Comparison of ENCODE assay signal across 8 cellular contexts in the genomic region with DNA sequence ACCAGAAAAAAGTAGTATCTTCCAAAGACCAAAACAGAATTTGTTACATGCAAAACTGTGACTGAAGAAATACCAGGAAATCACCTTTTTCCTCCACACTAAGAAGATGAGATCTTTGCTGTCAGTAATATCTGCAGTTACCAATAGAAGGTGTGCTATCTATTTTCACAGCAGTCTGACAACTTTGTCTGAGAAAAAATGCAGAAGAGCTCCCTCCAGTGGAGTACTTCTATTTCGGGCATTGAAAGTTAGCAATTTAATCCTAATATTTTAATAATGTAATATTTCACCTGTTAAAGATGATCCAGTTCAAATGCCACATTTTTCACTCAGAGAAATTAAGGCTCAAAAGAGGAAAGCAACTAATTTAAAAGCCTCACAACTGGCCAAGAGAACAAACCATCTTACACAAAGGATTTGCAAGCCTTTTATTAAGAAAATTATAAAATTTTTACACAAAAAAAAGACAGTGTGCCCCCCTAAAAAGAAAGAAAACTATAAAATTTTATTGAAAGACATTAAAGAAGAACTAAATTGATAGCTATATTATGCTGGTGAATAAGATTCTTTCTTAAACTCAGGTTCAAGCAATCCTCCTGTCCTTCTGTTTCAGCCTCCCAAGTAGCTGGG. TPM values are rescaled to one million over a fixed set of nuclear protein-coding genes. Genes with fewer than 3 reads are reported as not detected.
A peak's percentile ranks its signal among the peaks of the same experiment; 100 is the strongest.
DNase-seq lines count a peak whose midpoint lies in the region; ATAC-seq, FAIRE-seq and TF ChIP-seq lines count a peak whose summit lies in the region.

No MANE protein-coding gene starts in this region.

- BruUV-seq in Panc1 (replicated peaks; lab: Mats Ljungman, UMichigan) = no TSS peak

- 18 to 39% methylated on average over 1 of the region's 1 CpG for WGBS in thyroid gland, 2 donors

- POLR2A ChIA-PET in AG04449 (lab: Yijun Ruan, JAX) = no interaction called here
- POLR2A ChIA-PET in Panc1 (lab: Charles Lee) = no interaction called here
- POLR2A ChIA-PET in activated CD4-positive, alpha-beta memory T cell treated with anti-CD3 and anti-CD28 coated beads, Interleukin-2, amount 10 ng/mL, durations not matched to agents 7 days and 5 days (lab: Charles Lee) = no interaction called here

- H3K4me1 ChIP-seq in Panc1 (ENCODE audit: control insufficient read depth, insufficient read depth, low read length) (no peaks in the 10 kb centered on the region), thyroid gland (no peaks in the 10 kb centered on the region)

- TF ChIP-seq POLR2A in GM12891 (IDR thresholded peaks at IDR 0.05; ENCODE audit: low read depth, low read length) (no peak), thyroid gland (IDR thresholded peaks at IDR 0.05) (no peak)

- ATAC-seq in HG03066 (IDR thresholded peaks at IDR 0.05; ENCODE audit: low read depth, unreplicated experiment) (peak; percentile 80), Panc1 (no peak)

- H3K9me3 ChIP-seq in Panc1 (ENCODE audit: control insufficient read depth, insufficient read depth, low read depth, low read length) (no peaks in the 10 kb centered on the region), thyroid gland (no peaks in the 10 kb centered on the region)

- H3K27me3 ChIP-seq in Panc1 (ENCODE audit: control insufficient read depth, insufficient read depth, low read length) = no peaks in the 10 kb centered on the region
- no peaks in the 10 kb centered on the region for H3K27me3 ChIP-seq in thyroid gland

- H3K4me3 Mint-ChIP-seq in activated CD4-positive, alpha-beta memory T cell treated with anti-CD3 and anti-CD28 coated beads, Interleukin-2, amount 10 ng/mL, durations not matched to agents 7 days and 5 days = no peak overlapping the region

- H3K4me3 ChIP-seq in AG04449 (ENCODE audit: low read depth, low read length) (no peak overlapping the region), Panc1 (ENCODE audit: low read depth in 2 of 2, low read length in 2 of 2) (no peak overlapping the region), thyroid gland (replicated peaks in 1 of 3) (no peak overlapping the region)

- intact Hi-C loops in Panc1 (cut with micrococcal nuclease; ENCODE audit: unreplicated experiment) = loop anchor here (5.0 kb wide), 1 partner anchor 837 kb away; no protein-coding TSS in a partner anchor
- intact Hi-C loops in thyroid gland (cut with DNase I) = no loop called here

- H3K36me3 Mint-ChIP-seq in activated CD4-positive, alpha-beta memory T cell treated with anti-CD3 and anti-CD28 coated beads, Interleukin-2, amount 10 ng/mL, durations not matched to agents 7 days and 5 days (ENCODE audit: low read depth) = peaks cover 10% of the 10 kb centered on the region

- no peaks in the 10 kb centered on the region for H3K4me1 Mint-ChIP-seq in activated CD4-positive, alpha-beta memory T cell treated with anti-CD3 and anti-CD28 coated beads, Interleukin-2, amount 10 ng/mL, durations not matched to agents 7 days and 5 days

- H3K36me3 ChIP-seq in Panc1 (ENCODE audit: control insufficient read depth, insufficient read depth, low read length) = no peaks in the 10 kb centered on the region
- no peaks in the 10 kb centered on the region for H3K36me3 ChIP-seq in thyroid gland

- CTCF ChIA-PET in AG04449 (lab: Yijun Ruan, JAX) = interaction anchor here (0.9 to 3.5 kb wide), 11 partner anchors 9 to 839 kb away, joined by 3 to 19 read pairs (median 7); no protein-coding TSS in a partner anchor
- CTCF ChIA-PET in Panc1 (lab: Charles Lee) = interaction anchor here (0.6 kb wide), 1 partner anchor 364 kb away, joined by 6 read pairs; no protein-coding TSS in a partner anchor
- CTCF ChIA-PET in activated CD4-positive, alpha-beta memory T cell treated with anti-CD3 and anti-CD28 coated beads, Interleukin-2, amount 10 ng/mL, durations not matched to agents 7 days and 5 days (lab: Charles Lee) = interaction anchor here (0.6 to 1.6 kb wide), 2 partner anchors 774 to 835 kb away, joined by 4 read pairs; no protein-coding TSS in a partner anchor

- peak; percentile 74 for FAIRE-seq in GM12891 (lab: Jason Lieb, UNC)

- no peaks in the 10 kb centered on the region for H3K27me3 Mint-ChIP-seq in activated CD4-positive, alpha-beta memory T cell treated with anti-CD3 and anti-CD28 coated beads, Interleukin-2, amount 10 ng/mL, durations not matched to agents 7 days and 5 days

- TF ChIP-seq CTCF in AG04449 (IDR thresholded peaks at IDR 0.05; ENCODE audit: insufficient read depth, low read length, missing control alignments) = peak; percentile 48
- TF ChIP-seq CTCF in Panc1 (IDR thresholded peaks at IDR 0.05) = peak; percentile 70; the same call in 1 of the 2 replicates
- peak in 4 of 6 experiments; percentile 13 to 56 (median 42) for TF ChIP-seq CTCF in thyroid gland (IDR thresholded peaks at IDR 0.05)

- H3K27ac Mint-ChIP-seq in activated CD4-positive, alpha-beta memory T cell treated with anti-CD3 and anti-CD28 coated beads, Interleukin-2, amount 10 ng/mL, durations not matched to agents 7 days and 5 days = no peak overlapping the region

- in situ Hi-C loops in Panc1 (cut with HindIII; ENCODE audit: low pct_unique_long_range_greater_than_20kb, low sequenced_read_pairs) = no loop called here

- no peaks in the 10 kb centered on the region for H3K9me3 Mint-ChIP-seq in activated CD4-positive, alpha-beta memory T cell treated with anti-CD3 and anti-CD28 coated beads, Interleukin-2, amount 10 ng/mL, durations not matched to agents 7 days and 5 days

- no peak for DNase-seq in AG04449 (ENCODE audit: low read depth, low spot score)
- DNase-seq in GM12891 (ENCODE audit: insufficient read length, low spot score) = no peak
- DNase-seq in Panc1 (ENCODE audit: low read depth, low spot score) = peak; percentile 20
- peak; percentile 21 for DNase-seq in fibroblast of the conjunctiva (ENCODE audit: low read depth)
- no peak for DNase-seq in thyroid gland
- no peak for DNase-seq in activated CD4-positive, alpha-beta memory T cell treated with anti-CD3 and anti-CD28 coated beads, Interleukin-2, amount 10 ng/mL, durations not matched to agents 7 days and 5 days
- no peak for DNase-seq in GM19238 (ENCODE audit: insufficient read length, low spot score)

- no peak overlapping the region for H3K27ac ChIP-seq in Panc1 (ENCODE audit: low read length)
- no peak overlapping the region for H3K27ac ChIP-seq in thyroid gland

TF ChIP-seq in GM12891, 5 proteins besides CTCF, POLR2A, EP300 and RAD21:
- TF ChIP-seq POU2F2 (IDR thresholded peaks at IDR 0.05; ENCODE audit: low read depth, low read length) = no peak
- no peak for TF ChIP-seq SPI1 (IDR thresholded peaks at IDR 0.05; ENCODE audit: low read depth, low read length)
- TF ChIP-seq PAX5 (IDR thresholded peaks at IDR 0.05; ENCODE audit: insufficient read depth, low read length, severe bottlenecking) = no peak
- no peak for TF ChIP-seq POLR2AphosphoS5 (IDR thresholded peaks at IDR 0.05; ENCODE audit: low read depth, low read length)
- no peak for TF ChIP-seq TAF1 (IDR thresholded peaks at IDR 0.05; ENCODE audit: low read depth, low read length)
TF ChIP-seq in GM12891: peak in this region for 0.

RNA-seq across cellular contexts. Expression of gene DEPDC1B, which starts 50.6 kb away (rescaled TPM):
- 14.6 TPM for polyA plus RNA-seq in GM12891 (2012; ENCODE audit: low read depth, missing spikeins)
- total RNA-seq in Panc1 (2021; ENCODE audit: unreplicated experiment) (22.2 TPM), thyroid gland (1 to 10 TPM in 3 of 4 donors, under 1 TPM in 1; 0.49 to 1.9 (median 1.3) TPM)
- 6.5 TPM for polyA plus RNA-seq in Panc1 (2012; ENCODE audit: insufficient read length)
- total RNA-seq in activated CD4-positive, alpha-beta memory T cell treated with anti-CD3 and anti-CD28 coated beads, Interleukin-2, amount 10 ng/mL, durations not matched to agents 7 days and 5 days = 10 to 100 TPM; 39.0 to 42.3 TPM

Comparison
In these comparisons a context has a peak if more than half of its experiments do, and no peak if none do; other contexts are left out.
1. DNase-seq: peak in Panc1 (single experiment) and fibroblast of the conjunctiva (single experiment); none in AG04449 (single experiment), GM12891 (single experiment), thyroid gland (0 of 2), activated CD4-positive, alpha-beta memory T cell treated with anti-CD3 and anti-CD28 coated beads, Interleukin-2, amount 10 ng/mL, durations not matched to agents 7 days and 5 days (single experiment) and GM19238 (single experiment).
2. Peak in every context shown above with its lines, with median percentiles within 50 percentile points of each other: CTCF ChIP-seq.